In the genomic region with DNA sequence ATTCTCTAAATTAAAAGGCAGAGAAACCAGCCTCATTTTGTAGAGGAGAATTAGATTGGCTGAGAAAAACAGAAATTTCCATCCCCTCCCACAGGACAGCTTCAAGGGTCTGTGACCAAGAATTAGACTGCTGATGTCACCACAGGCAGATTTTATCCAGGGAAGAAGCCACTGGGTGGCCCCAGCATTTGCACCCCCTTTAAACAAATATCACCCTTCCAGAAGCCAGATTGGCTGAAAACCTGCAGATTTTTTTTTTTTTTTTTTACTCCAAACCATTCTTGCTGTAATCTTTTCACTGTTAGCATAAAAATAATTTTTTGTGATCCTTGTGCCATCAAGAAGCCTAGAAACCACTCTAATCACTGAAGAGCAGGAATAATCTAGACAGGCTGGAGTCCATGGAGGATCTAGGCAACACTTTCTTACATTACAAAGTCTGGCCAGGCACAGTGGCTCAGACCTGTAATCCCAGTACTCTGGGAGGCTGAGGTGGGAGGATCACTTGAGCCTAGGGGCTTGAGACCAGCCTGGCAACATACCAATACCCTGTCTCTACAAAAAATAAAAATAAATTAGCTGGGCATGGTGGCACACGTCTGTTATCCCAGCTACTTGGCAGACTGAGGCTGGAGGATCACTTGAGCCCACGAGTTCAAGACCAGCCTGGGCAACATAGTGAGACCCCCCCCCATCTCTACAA, we compare ENCODE assay signal across 24 cellular contexts. TPM values are rescaled to one million over a fixed set of nuclear protein-coding genes. Genes with fewer than 3 reads are reported as not detected.
A peak's percentile ranks its signal among the peaks of the same experiment; 100 is the strongest.
DNase-seq lines count a peak whose midpoint lies in the region; FAIRE-seq and TF ChIP-seq lines count a peak whose summit lies in the region.
"Had no signal": no experiment of that assay in that cellular context is flagged by ENCODE, and none has a peak within 500 bp of the region (broad histone marks: within the 10 kb centered on the region; RNA-seq: fewer than 3 reads in every experiment).

No MANE protein-coding gene starts in this region.

- peaks cover 68% of the 10 kb centered on the region for H3K4me1 ChIP-seq in CD4-positive, alpha-beta memory T cell (ENCODE audit: insufficient read depth, low read length)
- peaks cover 26% of the 10 kb centered on the region for H3K4me1 ChIP-seq in HEK293 (ENCODE audit: control insufficient read depth, insufficient read depth, low read length)
- peaks cover 38% of the 10 kb centered on the region for H3K4me1 ChIP-seq in osteoblast (ENCODE audit: insufficient read depth, low read length)

- FAIRE-seq in GM12892 (lab: Jason Lieb, UNC) = no peak
- FAIRE-seq: colon, endometrium, GM18507 had no signal

- H3K36me3 Mint-ChIP-seq in CD4-positive, alpha-beta memory T cell = no peaks in the 10 kb centered on the region
- H3K36me3 Mint-ChIP-seq in chondrocyte (ENCODE audit: low read depth) = no peaks in the 10 kb centered on the region
- H3K36me3 Mint-ChIP-seq: type B pancreatic cell had no signal

- H3K27me3 Mint-ChIP-seq in CD4-positive, alpha-beta memory T cell = no peaks in the 10 kb centered on the region
- no peaks in the 10 kb centered on the region for H3K27me3 Mint-ChIP-seq in chondrocyte (ENCODE audit: low read depth)
- H3K27me3 Mint-ChIP-seq: activated CD4-positive, alpha-beta memory T cell treated with anti-CD3 and anti-CD28 coated beads, Interleukin-2, amount 10 ng/mL, durations not matched to agents 7 days and 5 days; type B pancreatic cell had no signal

- H4K20me1 ChIP-seq in osteoblast (ENCODE audit: insufficient read depth, low read length) = peaks cover 48% of the 10 kb centered on the region

- peaks cover 44 to 90% (median 63%) of the 10 kb centered on the region in 4 donors for H3K4me1 Mint-ChIP-seq in CD4-positive, alpha-beta memory T cell
- H3K4me1 Mint-ChIP-seq in chondrocyte (ENCODE audit: low read depth) = peaks cover 76% of the 10 kb centered on the region

- no peak overlapping the region for H3K4me3 ChIP-seq in CD4-positive, alpha-beta memory T cell (ENCODE audit: low read length in 2 of 2)
- H3K4me3 ChIP-seq in HEK293 (ENCODE audit: low read depth, low read length) = no peak overlapping the region
- H3K4me3 ChIP-seq in osteoblast (ENCODE audit: insufficient read depth, low read length) = no peak overlapping the region
- H3K4me3 ChIP-seq: MG63, prostate gland, skin epidermis had no signal

- CTCF ChIA-PET in CD4-positive, alpha-beta memory T cell (lab: Charles Lee; ENCODE audit: partially characterized antibody) = no interaction called here
- CTCF ChIA-PET in HEK293 (lab: Yijun Ruan, JAX) = no interaction called here

- H3K79me2 ChIP-seq in osteoblast (ENCODE audit: insufficient read depth, low read length) = peaks cover 99% of the 10 kb centered on the region

- no peak overlapping the region for H3K4me2 ChIP-seq in osteoblast (ENCODE audit: insufficient read depth, low read length)

- DNase-seq in CD4-positive, alpha-beta memory T cell = no peak
- no peak for DNase-seq in chondrocyte (ENCODE audit: low spot score)
- no peak for DNase-seq in osteoblast (ENCODE audit: insufficient read length, low spot score, missing footprints)
- DNase-seq in GM12892 (ENCODE audit: insufficient read length) = no peak
- DNase-seq in mesenteric fat pad (ENCODE audit: low spot score) = no peak
- DNase-seq in RKO (ENCODE audit: low spot score) = no peak
- DNase-seq in HK-2 (ENCODE audit: unreplicated experiment) = no peak
- DNase-seq: activated CD4-positive, alpha-beta memory T cell treated with anti-CD3 and anti-CD28 coated beads, Interleukin-2, amount 10 ng/mL, durations not matched to agents 7 days and 5 days; activated naive CD4-positive, alpha-beta T cell treated with Interleukin-2 at 50 U/mL for 16 hours; Calu3; left colon; NCI-H1436; NCI-H69; SIG-M5; stimulated activated naive CD4-positive, alpha-beta T cell treated with Interleukin-2 at 50 U/mL for 16 hours; T-helper 2 cell had no signal

- H3K36me3 ChIP-seq in CD4-positive, alpha-beta memory T cell (ENCODE audit: insufficient read depth, low read length) = no peaks in the 10 kb centered on the region
- no peaks in the 10 kb centered on the region for H3K36me3 ChIP-seq in HEK293 (ENCODE audit: control insufficient read depth in 2 of 2, insufficient read depth in 1 of 2, low read length in 2 of 2)
- H3K36me3 ChIP-seq in osteoblast (ENCODE audit: insufficient read depth, low read length) = no peaks in the 10 kb centered on the region
- H3K36me3 ChIP-seq: MG63, prostate gland had no signal

- peak overlapping the region in 6 of 7 donors; percentile 3 to 86 (median 60) for H3K27ac Mint-ChIP-seq in CD4-positive, alpha-beta memory T cell
- H3K27ac Mint-ChIP-seq in chondrocyte (ENCODE audit: unreplicated experiment) = peak overlapping the region; percentile 75
- H3K27ac Mint-ChIP-seq: activated CD4-positive, alpha-beta memory T cell treated with anti-CD3 and anti-CD28 coated beads, Interleukin-2, amount 10 ng/mL, durations not matched to agents 7 days and 5 days; type B pancreatic cell had no signal

- H3K9me3 Mint-ChIP-seq in CD4-positive, alpha-beta memory T cell = no peaks in the 10 kb centered on the region
- H3K9me3 Mint-ChIP-seq in chondrocyte (ENCODE audit: low read depth) = no peaks in the 10 kb centered on the region
- H3K9me3 Mint-ChIP-seq: activated CD4-positive, alpha-beta memory T cell treated with anti-CD3 and anti-CD28 coated beads, Interleukin-2, amount 10 ng/mL, durations not matched to agents 7 days and 5 days; type B pancreatic cell had no signal

- H3K9me3 ChIP-seq in CD4-positive, alpha-beta memory T cell (ENCODE audit: control insufficient read depth in 1 of 2, low read length in 2 of 2) = no peaks in the 10 kb centered on the region
- H3K9me3 ChIP-seq in HEK293 (ENCODE audit: control insufficient read depth, insufficient read depth, low read depth, low read length) = no peaks in the 10 kb centered on the region
- no peaks in the 10 kb centered on the region for H3K9me3 ChIP-seq in osteoblast (ENCODE audit: low read depth, low read length)
- H3K9me3 ChIP-seq: MG63, prostate gland had no signal

- intact Hi-C loops in CD4-positive, alpha-beta memory T cell (cut with micrococcal nuclease) = no loop called here

- H3K4me3 Mint-ChIP-seq in CD4-positive, alpha-beta memory T cell = no peak overlapping the region
- no peak overlapping the region for H3K4me3 Mint-ChIP-seq in chondrocyte (ENCODE audit: unreplicated experiment)
- H3K4me3 Mint-ChIP-seq: activated CD4-positive, alpha-beta memory T cell treated with anti-CD3 and anti-CD28 coated beads, Interleukin-2, amount 10 ng/mL, durations not matched to agents 7 days and 5 days; type B pancreatic cell had no signal

- no peaks in the 10 kb centered on the region for H3K27me3 ChIP-seq in CD4-positive, alpha-beta memory T cell (ENCODE audit: insufficient read depth, low read length)
- no peaks in the 10 kb centered on the region for H3K27me3 ChIP-seq in osteoblast (ENCODE audit: insufficient read depth, low read length)
- H3K27me3 ChIP-seq: MG63 had no signal

- no peak for TF ChIP-seq POLR2A in GM12892 (IDR thresholded peaks at IDR 0.05; ENCODE audit: low read depth, low read length)

- TF ChIP-seq CTCF in HEK293 (tag by site-specific recombination; IDR thresholded peaks at IDR 0.05) = no peak
- TF ChIP-seq CTCF in chondrocyte (IDR thresholded peaks at IDR 0.05) = no peak
- TF ChIP-seq CTCF in osteoblast (IDR thresholded peaks at IDR 0.05; ENCODE audit: extremely low read depth, low read depth, low read length) = no peak

- no peak overlapping the region for H2AFZ ChIP-seq in osteoblast (ENCODE audit: low read length)

- no peak overlapping the region for H3K27ac ChIP-seq in CD4-positive, alpha-beta memory T cell (ENCODE audit: low read depth, low read length)
- H3K27ac ChIP-seq in HEK293 (ENCODE audit: extremely low read depth, low read depth, low read length) (no peak overlapping the region), osteoblast (ENCODE audit: low read depth, low read length) (peak overlapping the region; percentile 19)
- H3K27ac ChIP-seq: prostate gland had no signal

- POLR2A ChIA-PET in CD4-positive, alpha-beta memory T cell (lab: Charles Lee; ENCODE audit: partially characterized antibody) = interaction anchor here (0.6 kb wide), 1 partner anchor 9 kb away, joined by 3 read pairs; no protein-coding TSS in a partner anchor
- POLR2A ChIA-PET in HEK293 (lab: Yijun Ruan, JAX) = no interaction called here

TF ChIP-seq in HEK293, 187 proteins besides CTCF, POLR2A, EP300 and RAD21 (continues in another document):
- TF ChIP-seq, protein P1, sequence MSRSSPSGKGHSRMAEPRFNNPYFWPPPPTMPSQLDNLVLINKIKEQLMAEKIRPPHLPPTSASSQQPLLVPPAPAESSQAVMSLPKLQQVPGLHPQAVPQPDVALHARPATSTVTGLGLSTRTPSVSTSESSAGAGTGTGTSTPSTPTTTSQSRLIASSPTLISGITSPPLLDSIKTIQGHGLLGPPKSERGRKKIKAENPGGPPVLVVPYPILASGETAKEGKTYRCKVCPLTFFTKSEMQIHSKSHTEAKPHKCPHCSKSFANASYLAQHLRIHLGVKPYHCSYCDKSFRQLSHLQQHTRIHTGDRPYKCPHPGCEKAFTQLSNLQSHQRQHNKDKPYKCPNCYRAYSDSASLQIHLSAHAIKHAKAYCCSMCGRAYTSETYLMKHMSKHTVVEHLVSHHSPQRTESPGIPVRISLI (tag by site-specific recombination; IDR thresholded peaks at IDR 0.05) = no peak
- no peak for TF ChIP-seq ZNF138 (tag by site-specific recombination; IDR thresholded peaks at IDR 0.05; ENCODE audit: borderline replicate concordance)
- TF ChIP-seq, protein P2, sequence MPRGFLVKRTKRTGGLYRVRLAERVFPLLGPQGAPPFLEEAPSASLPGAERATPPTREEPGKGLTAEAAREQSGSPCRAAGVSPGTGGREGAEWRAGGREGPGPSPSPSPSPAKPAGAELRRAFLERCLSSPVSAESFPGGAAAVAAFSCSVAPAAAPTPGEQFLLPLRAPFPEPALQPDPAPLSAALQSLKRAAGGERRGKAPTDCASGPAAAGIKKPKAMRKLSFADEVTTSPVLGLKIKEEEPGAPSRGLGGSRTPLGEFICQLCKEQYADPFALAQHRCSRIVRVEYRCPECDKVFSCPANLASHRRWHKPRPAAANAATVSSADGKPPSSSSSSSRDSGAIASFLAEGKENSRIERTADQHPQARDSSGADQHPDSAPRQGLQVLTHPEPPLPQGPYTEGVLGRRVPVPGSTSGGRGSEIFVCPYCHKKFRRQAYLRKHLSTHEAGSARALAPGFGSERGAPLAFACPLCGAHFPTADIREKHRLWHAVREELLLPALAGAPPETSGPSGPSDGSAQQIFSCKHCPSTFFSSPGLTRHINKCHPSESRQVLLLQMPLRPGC (tag by site-specific recombination; IDR thresholded peaks at IDR 0.05) = no peak

RNA-seq across cellular contexts. Expression of a gene that starts 11.9 kb away (rescaled TPM):
- total RNA-seq in CD4-positive, alpha-beta memory T cell = 10 to 100 TPM; 31.5 to 37.7 TPM
- polyA plus RNA-seq in CD4-positive, alpha-beta memory T cell = 10 to 100 TPM; 26.5 to 30.9 TPM
- total RNA-seq in chondrocyte (52.3 to 68.0 TPM (median 61.3 TPM) in 3 replicates), osteoblast (74.6 and 83.4 TPM in 2 replicates), mesenteric fat pad (41.7 TPM)
- 16.5 TPM for polyA plus RNA-seq in GM12892 (2012; ENCODE audit: missing spikeins)

RNA-seq across cellular contexts. Expression of a gene that starts 24.0 kb away (rescaled TPM):
- 10 to 100 TPM; 20.1 to 22.1 TPM for total RNA-seq in CD4-positive, alpha-beta memory T cell
- 10 to 100 TPM; 26.5 to 45.2 TPM for polyA plus RNA-seq in CD4-positive, alpha-beta memory T cell
- 23.5 to 24.6 TPM (median 23.8 TPM) in 3 replicates for total RNA-seq in chondrocyte
- 26.2 and 29.3 TPM in 2 replicates for total RNA-seq in osteoblast
- 31.2 TPM for polyA plus RNA-seq in GM12892 (2012; ENCODE audit: missing spikeins)
- 19.2 TPM for total RNA-seq in mesenteric fat pad
